8 cellular contexts compared by ENCODE assay signal in the genomic region with DNA sequence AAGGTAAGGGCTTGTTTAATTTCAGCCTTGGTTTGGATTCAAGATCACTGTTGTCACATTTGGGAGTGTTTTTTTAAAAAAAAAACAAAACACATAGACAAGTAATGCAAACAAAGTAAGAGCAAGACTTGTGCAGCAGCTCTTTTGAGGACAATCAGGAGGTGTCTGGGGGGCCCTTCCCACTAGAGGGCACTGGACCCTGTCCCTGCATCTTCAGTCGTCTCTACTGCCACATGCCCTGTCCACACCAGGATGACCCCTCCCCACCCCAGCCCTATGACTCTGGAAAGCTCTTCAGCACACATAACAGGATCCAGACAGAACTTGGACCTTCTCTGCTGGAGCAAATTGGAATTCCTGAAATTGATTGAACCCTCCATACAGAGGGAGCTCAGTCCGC.
DNase-seq lines count a peak whose midpoint lies in the region; ATAC-seq and TF ChIP-seq lines count a peak whose summit lies in the region.

No MANE protein-coding gene starts in this region.

- H3K4me3 ChIP-seq in GM12865 (ENCODE audit: low read depth, low read length), result no peak overlapping the region
- no peak overlapping the region for H3K4me3 ChIP-seq in brain microvascular endothelial cell (ENCODE audit: low read depth, low read length)
- H3K4me3 ChIP-seq in vagina, result no peak overlapping the region

- DNase-seq in 8988T (peak; percentile 27), GM12865 (ENCODE audit: low read depth) (peak; percentile 49), M059J (ENCODE audit: low read depth) (peak; percentile 13), brain microvascular endothelial cell (peak; percentile 44), left lobe of liver (ENCODE audit: low spot score) (peak; percentile 48), vagina (ENCODE audit: extremely low spot score in 2 of 2) (no peak), NCI-H2029 treated with DMSO at 0.1 percent for 48 hours (lab: John Stamatoyannopoulos, UW) (no peak)
- no peak for DNase-seq in activated CD4-positive, CD25-positive, alpha-beta regulatory T cell (lab: John Stamatoyannopoulos, UW)

- H3K27ac ChIP-seq in brain microvascular endothelial cell, result peak overlapping the region; percentile 90
- no peak overlapping the region for H3K27ac ChIP-seq in vagina

- peak; percentile 61 for TF ChIP-seq CTCF in GM12865 (IDR thresholded peaks at IDR 0.05; ENCODE audit: insufficient read depth, low read depth, low read length, missing control alignments)
- TF ChIP-seq CTCF in brain microvascular endothelial cell (IDR thresholded peaks at IDR 0.05; ENCODE audit: low read depth, low read length, missing control alignments), result peak; percentile 76
- TF ChIP-seq CTCF in vagina (IDR thresholded peaks at IDR 0.05), result peak in 1 of 3 experiments; percentile 24

- H3K36me3 ChIP-seq in brain microvascular endothelial cell (replicated peaks), result no peaks in the 10 kb centered on the region
- no peaks in the 10 kb centered on the region for H3K36me3 ChIP-seq in vagina

- no peaks in the 10 kb centered on the region for H3K9me3 ChIP-seq in vagina

- TF ChIP-seq POLR2A in vagina (IDR thresholded peaks at IDR 0.05), result no peak

- in situ Hi-C loops in brain microvascular endothelial cell (cut with HindIII; ENCODE audit: low pct_ligation_motif_present, low sequenced_read_pairs), result no loop called here

- H3K27me3 ChIP-seq in brain microvascular endothelial cell (replicated peaks), result no peaks in the 10 kb centered on the region
- H3K27me3 ChIP-seq in vagina, result no peaks in the 10 kb centered on the region

- peak; percentile 90 for ATAC-seq in left lobe of liver

- H3K4me1 ChIP-seq in vagina, result no peaks in the 10 kb centered on the region

- intact Hi-C loops in vagina (cut with DNase I), result no loop called here

Comparison
In these comparisons a context has a peak if more than half of its experiments do, and no peak if none do; other contexts are left out.
1. DNase-seq: peak in 8988T (single experiment), GM12865 (single experiment), M059J (single experiment), brain microvascular endothelial cell (single experiment) and left lobe of liver (single experiment); none in activated CD4-positive, CD25-positive, alpha-beta regulatory T cell (0 of 4), vagina (0 of 2) and NCI-H2029 treated with DMSO at 0.1 percent for 48 hours (single experiment).